In genomic region chr2:121348128-121348740, GRCh38 we compare ENCODE assay signal across 29 cellular contexts.
"Had no signal": no experiment of that assay in that cellular context is flagged by ENCODE, and none has a peak within 500 bp of the region (broad histone marks: within the 10 kb centered on the region; RNA-seq: fewer than 3 reads in every experiment).

No MANE protein-coding gene starts in this region.

- H3K4me1 Mint-ChIP-seq: activated CD4-positive, alpha-beta memory T cell treated with anti-CD3 and anti-CD28 coated beads, Interleukin-2, amount 10 ng/mL, durations not matched to agents 7 days and 5 days; activated CD4-positive, alpha-beta T cell treated with anti-CD3 and anti-CD28 coated beads, Interleukin-2, amount 10 ng/mL, durations not matched to agents 7 days and 5 days; activated naive CD4-positive, alpha-beta T cell treated with anti-CD3 and anti-CD28 coated beads, Interleukin-2, amount 50 U/mL, for 24 hours; activated naive CD8-positive, alpha-beta T cell treated with anti-CD3 and anti-CD28 coated beads, Interleukin-2, amount 50 U/mL, for 24 hours had no signal

- H3K27me3 ChIP-seq: neutrophil, tibial nerve had no signal

- H3K27ac Mint-ChIP-seq: activated CD4-positive, alpha-beta memory T cell treated with anti-CD3 and anti-CD28 coated beads, Interleukin-2, amount 10 ng/mL, durations not matched to agents 7 days and 5 days; activated CD4-positive, alpha-beta T cell treated with anti-CD3 and anti-CD28 coated beads, Interleukin-2, amount 10 ng/mL, durations not matched to agents 7 days and 5 days; activated naive CD4-positive, alpha-beta T cell treated with anti-CD3 and anti-CD28 coated beads, Interleukin-2, amount 50 U/mL, for 24 hours; activated T-helper 2 cell treated with anti-CD3 and anti-CD28 coated beads, Interferon-gamma antibody, Interleukin-2, Interleukin-4, amounts not matched to agents 10 μg/mL and 5 μg/mL and 100 μg/mL, durations not matched to agents 14 hours and 24 hours and 36 hours; natural killer cell treated with Interleukin-12 subunit alpha and Interleukin-12 subunit beta and Interleukin-15 and Interleukin-18, amount 100 ng/mL, for 72 hours; T-helper 1 cell treated with Interleukin-12 subunit alpha and Interleukin-12 subunit beta and Interleukin-4 antibody, amounts not matched to agents 30 μg/mL and 1 μg/mL, for 36 hours had no signal

- DNase-seq: activated CD4-positive, alpha-beta memory T cell treated with anti-CD3 and anti-CD28 coated beads, Interleukin-2, amount 10 ng/mL, durations not matched to agents 7 days and 5 days; activated CD4-positive, alpha-beta T cell treated with anti-CD3 and anti-CD28 coated beads, Interleukin-2, amount 10 ng/mL, durations not matched to agents 7 days and 5 days; activated CD4-positive, CD25-positive, alpha-beta regulatory T cell treated with anti-CD3 and anti-CD28 coated beads, Interleukin-2, amount 50 U/mL, for 72 hours; activated CD8-positive, alpha-beta memory T cell treated with anti-CD3 and anti-CD28 coated beads, Interleukin-2, amount 50 U/mL, for 48 hours; activated naive CD8-positive, alpha-beta T cell treated with anti-CD3 and anti-CD28 coated beads, Interleukin-2, amount 50 U/mL, for 24 hours; activated T-cell treated with anti-CD3 and anti-CD28 coated beads, Interleukin-2, amount 50 U/mL, for 48 hours; amygdala; caudate nucleus; cortex of kidney; effector memory CD8-positive, alpha-beta T cell; erythroblast; hippocampal formation; left cardiac atrium; left ventricle myocardium superior; mammary epithelial cell; midbrain; small intestine; stimulated activated CD4-positive, alpha-beta T cell treated with anti-CD3 and anti-CD28 coated beads, Interleukin-4, amount 100 ng/mL, for 24 hours; stimulated activated naive CD4-positive, alpha-beta T cell; SW 1271; T-helper 9 cell had no signal

- H3K27ac ChIP-seq: neutrophil, tibial nerve, VCaP had no signal

- ATAC-seq: activated naive CD8-positive, alpha-beta T cell treated with anti-CD3 and anti-CD28 coated beads, Interleukin-2, amount 50 U/mL, for 24 hours; effector memory CD8-positive, alpha-beta T cell; left cardiac atrium; left ventricle myocardium superior; natural killer cell treated with Interleukin-12 subunit alpha and Interleukin-12 subunit beta and Interleukin-15 and Interleukin-18, amount 100 ng/mL, for 72 hours; sciatic nerve had no signal

- H3K9me3 Mint-ChIP-seq: activated CD4-positive, alpha-beta memory T cell treated with anti-CD3 and anti-CD28 coated beads, Interleukin-2, amount 10 ng/mL, durations not matched to agents 7 days and 5 days; activated CD4-positive, alpha-beta T cell treated with anti-CD3 and anti-CD28 coated beads, Interleukin-2, amount 10 ng/mL, durations not matched to agents 7 days and 5 days; activated naive CD4-positive, alpha-beta T cell treated with anti-CD3 and anti-CD28 coated beads, Interleukin-2, amount 50 U/mL, for 24 hours; activated naive CD8-positive, alpha-beta T cell treated with anti-CD3 and anti-CD28 coated beads, Interleukin-2, amount 50 U/mL, for 24 hours; activated T-helper 2 cell treated with anti-CD3 and anti-CD28 coated beads, Interferon-gamma antibody, Interleukin-2, Interleukin-4, amounts not matched to agents 10 μg/mL and 5 μg/mL and 100 μg/mL, durations not matched to agents 14 hours and 24 hours and 36 hours; effector memory CD8-positive, alpha-beta T cell; natural killer cell treated with Interleukin-12 subunit alpha and Interleukin-12 subunit beta and Interleukin-15 and Interleukin-18, amount 100 ng/mL, for 72 hours; T-helper 1 cell treated with Interleukin-12 subunit alpha and Interleukin-12 subunit beta and Interleukin-4 antibody, amounts not matched to agents 30 μg/mL and 1 μg/mL, for 36 hours had no signal

- H3K4me3 ChIP-seq: tibial nerve had no signal

- H3K4me3 Mint-ChIP-seq: activated CD4-positive, alpha-beta memory T cell treated with anti-CD3 and anti-CD28 coated beads, Interleukin-2, amount 10 ng/mL, durations not matched to agents 7 days and 5 days; activated CD4-positive, alpha-beta T cell treated with anti-CD3 and anti-CD28 coated beads, Interleukin-2, amount 10 ng/mL, durations not matched to agents 7 days and 5 days; activated naive CD4-positive, alpha-beta T cell treated with anti-CD3 and anti-CD28 coated beads, Interleukin-2, amount 50 U/mL, for 24 hours; activated naive CD8-positive, alpha-beta T cell treated with anti-CD3 and anti-CD28 coated beads, Interleukin-2, amount 50 U/mL, for 24 hours; effector memory CD8-positive, alpha-beta T cell; natural killer cell treated with Interleukin-12 subunit alpha and Interleukin-12 subunit beta and Interleukin-15 and Interleukin-18, amount 100 ng/mL, for 72 hours; T-helper 1 cell treated with Interleukin-12 subunit alpha and Interleukin-12 subunit beta and Interleukin-4 antibody, amounts not matched to agents 30 μg/mL and 1 μg/mL, for 36 hours had no signal

- H3K4me1 ChIP-seq: tibial nerve had no signal

- H3K9me3 ChIP-seq: neutrophil, tibial nerve had no signal

- H3K27me3 Mint-ChIP-seq: activated CD4-positive, alpha-beta memory T cell treated with anti-CD3 and anti-CD28 coated beads, Interleukin-2, amount 10 ng/mL, durations not matched to agents 7 days and 5 days; activated CD4-positive, alpha-beta T cell treated with anti-CD3 and anti-CD28 coated beads, Interleukin-2, amount 10 ng/mL, durations not matched to agents 7 days and 5 days; activated naive CD4-positive, alpha-beta T cell treated with anti-CD3 and anti-CD28 coated beads, Interleukin-2, amount 50 U/mL, for 24 hours; activated naive CD8-positive, alpha-beta T cell treated with anti-CD3 and anti-CD28 coated beads, Interleukin-2, amount 50 U/mL, for 24 hours; effector memory CD8-positive, alpha-beta T cell; natural killer cell treated with Interleukin-12 subunit alpha and Interleukin-12 subunit beta and Interleukin-15 and Interleukin-18, amount 100 ng/mL, for 72 hours had no signal
